8 cellular contexts compared by ENCODE assay signal in the genomic region with DNA sequence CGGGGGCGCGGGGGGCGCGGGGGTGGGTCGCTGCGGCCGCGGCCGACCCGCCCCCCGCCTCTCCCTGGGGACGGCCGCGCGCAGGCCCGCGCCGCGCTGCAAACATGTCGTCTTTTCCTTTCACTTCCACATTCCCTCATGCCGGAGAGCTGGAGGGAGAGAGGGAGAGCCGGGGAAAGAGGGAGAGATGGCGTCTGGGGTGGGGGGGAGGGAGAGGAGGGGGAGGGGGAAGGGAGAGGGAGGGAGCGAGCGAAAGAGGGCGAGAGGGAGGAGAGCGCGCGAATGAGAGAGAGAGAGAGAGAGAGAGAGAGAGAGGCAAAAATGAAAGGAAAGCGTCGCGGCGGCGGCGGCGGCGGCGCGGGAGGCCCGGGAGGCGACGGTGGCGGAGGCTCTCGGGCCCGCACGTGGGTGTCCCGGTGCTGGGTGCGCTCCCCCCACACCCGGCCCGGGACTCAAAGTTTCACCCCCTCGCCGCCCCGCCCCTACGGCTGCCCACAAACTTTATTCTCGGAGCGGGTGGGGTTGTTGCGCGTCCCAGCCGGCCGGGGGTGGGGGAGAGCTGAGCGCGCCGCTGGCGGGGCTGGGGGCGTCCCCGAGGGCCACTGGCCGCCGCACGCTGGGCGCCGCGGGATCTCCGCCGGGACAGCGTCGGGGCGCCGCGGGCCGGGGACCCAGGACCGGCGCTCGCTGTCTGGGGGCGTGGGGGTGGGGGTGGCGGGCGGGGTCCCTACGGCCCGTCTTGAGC.
DNase-seq lines count a peak whose midpoint lies in the region; ATAC-seq and TF ChIP-seq lines count a peak whose summit lies in the region.

No MANE protein-coding gene starts in this region.

- no peak for ATAC-seq in HG02840 (IDR thresholded peaks at IDR 0.05; ENCODE audit: low FRiP score, unreplicated experiment)

- no peaks in the 10 kb centered on the region for H3K9me3 Mint-ChIP-seq in T-helper 2 cell treated with Interferon-gamma antibody and Interleukin-4, amounts not matched to agents 5 μg/mL and 100 μg/mL, for 36 hours

- no peak for TF ChIP-seq CTCF in astrocyte of the spinal cord (IDR thresholded peaks at IDR 0.05; ENCODE audit: low read depth, low read length)

- DNase-seq in NK-92 treated with Interleukin-12 subunit alpha and Interleukin-12 subunit beta, amount 100 ng/mL, for 24 hours (lab: John Stamatoyannopoulos, UW) = peak; percentile 62
- DNase-seq in NK-92 (lab: John Stamatoyannopoulos, UW; ENCODE audit: unreplicated experiment) (no peak), astrocyte of the spinal cord (ENCODE audit: low read depth, low spot score) (peak; percentile 54), hypothalamus (lab: John Stamatoyannopoulos, UW) (peak in 29 of 51 donors; percentile 16 to 85 (median 50)), skeletal muscle cell (ENCODE audit: low read depth) (no peak)
- DNase-seq in T-helper 2 cell treated with Interferon-gamma antibody and Interleukin-4, amounts not matched to agents 5 μg/mL and 100 μg/mL, for 36 hours (ENCODE audit: low spot score) = peak; percentile 75

- H3K9me3 ChIP-seq in HUES48 (ENCODE audit: control insufficient read depth, insufficient read depth, low read length) = no peaks in the 10 kb centered on the region

- peaks cover 44% of the 10 kb centered on the region for H3K4me1 Mint-ChIP-seq in T-helper 2 cell treated with Interferon-gamma antibody and Interleukin-4, amounts not matched to agents 5 μg/mL and 100 μg/mL, for 36 hours (ENCODE audit: low read depth)

- in situ Hi-C loops in astrocyte of the spinal cord (cut with HindIII; ENCODE audit: low sequenced_read_pairs) = no loop called here

- H3K9ac ChIP-seq in HUES48 (ENCODE audit: low read depth, low read length) = no peak overlapping the region; the same call in 1 of the 2 replicates

- peaks cover 2% of the 10 kb centered on the region for H3K27me3 Mint-ChIP-seq in T-helper 2 cell treated with Interferon-gamma antibody and Interleukin-4, amounts not matched to agents 5 μg/mL and 100 μg/mL, for 36 hours (ENCODE audit: low read depth)

- H3K27me3 ChIP-seq in HUES48 (ENCODE audit: control insufficient read depth, insufficient read depth, low read length) = peaks cover 11% of the 10 kb centered on the region

- H3K4me3 ChIP-seq in HUES48 (ENCODE audit: low read depth, low read length) (peak overlapping the region; percentile 59), astrocyte of the spinal cord (ENCODE audit: low read depth, low read length) (peak overlapping the region; percentile 64), skeletal muscle cell (ENCODE audit: low read depth, low read length) (peak overlapping the region; percentile 68)

- H3K4me3 Mint-ChIP-seq in T-helper 2 cell treated with Interferon-gamma antibody and Interleukin-4, amounts not matched to agents 5 μg/mL and 100 μg/mL, for 36 hours = peak overlapping the region; percentile 83

- peaks cover 21% of the 10 kb centered on the region for H3K36me3 Mint-ChIP-seq in T-helper 2 cell treated with Interferon-gamma antibody and Interleukin-4, amounts not matched to agents 5 μg/mL and 100 μg/mL, for 36 hours (ENCODE audit: low read depth)

- H3K4me1 ChIP-seq in HUES48 (ENCODE audit: control insufficient read depth, insufficient read depth, low read length) = peaks cover 37% of the 10 kb centered on the region

- peak overlapping the region; percentile 93 for H3K27ac Mint-ChIP-seq in T-helper 2 cell treated with Interferon-gamma antibody and Interleukin-4, amounts not matched to agents 5 μg/mL and 100 μg/mL, for 36 hours

- peak overlapping the region; percentile 71 for H3K27ac ChIP-seq in HUES48 (ENCODE audit: low read depth, low read length)

- H3K36me3 ChIP-seq in HUES48 (ENCODE audit: control insufficient read depth, insufficient read depth, low read length) = no peaks in the 10 kb centered on the region

Comparison
In these comparisons a context has a peak if more than half of its experiments do, and no peak if none do; other contexts are left out.
1. DNase-seq: peak in NK-92 treated with Interleukin-12 subunit alpha and Interleukin-12 subunit beta, amount 100 ng/mL, for 24 hours (single experiment), T-helper 2 cell treated with Interferon-gamma antibody and Interleukin-4, amounts not matched to agents 5 μg/mL and 100 μg/mL, for 36 hours (single experiment), astrocyte of the spinal cord (single experiment) and hypothalamus (29 of 51); none in NK-92 (single experiment) and skeletal muscle cell (single experiment).
2. Peak in every context shown above with its lines, with median percentiles within 50 percentile points of each other: H3K4me3 ChIP-seq.